4 cellular contexts compared by ENCODE assay signal in the genomic region with DNA sequence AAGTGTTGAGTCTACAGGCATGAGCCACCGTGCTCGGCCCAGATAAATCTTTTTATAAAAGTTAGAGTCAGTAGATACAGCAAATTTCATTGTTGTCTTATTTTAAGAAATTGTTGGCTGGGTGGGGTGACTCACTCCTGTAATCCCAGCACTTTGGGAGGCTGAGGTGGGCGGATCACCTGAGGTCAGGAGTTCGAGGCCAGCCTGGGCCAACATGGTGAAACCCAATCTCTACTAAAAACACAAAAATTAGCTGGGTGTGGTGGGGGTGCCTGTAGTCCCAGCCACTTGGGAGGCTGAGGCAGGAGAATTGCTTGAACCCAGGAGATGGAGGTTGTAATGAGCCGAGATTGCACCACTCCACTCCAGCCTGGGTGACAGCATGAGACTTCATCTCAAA. TPM values are rescaled to one million over a fixed set of nuclear protein-coding genes. Genes with fewer than 3 reads are reported as not detected.
"Had no signal": no experiment of that assay in that cellular context is flagged by ENCODE, and none has a peak within 500 bp of the region (broad histone marks: within the 10 kb centered on the region; RNA-seq: fewer than 3 reads in every experiment).

No MANE protein-coding gene starts in this region.

RNA-seq across cellular contexts. Expression of gene ZBTB12, which starts 6.4 kb away (rescaled TPM):
- polyA plus RNA-seq: naive thymus-derived CD8-positive, alpha-beta T cell had no signal

RNA-seq across cellular contexts. Expression of gene C2, which starts 19.3 kb away (rescaled TPM):
- total RNA-seq: pulmonary artery endothelial cell had no signal
- polyA plus RNA-seq: mammary epithelial cell; naive thymus-derived CD8-positive, alpha-beta T cell had no signal

RNA-seq across cellular contexts. Expression of gene SLC44A4, which starts 29.5 kb away (rescaled TPM):
- total RNA-seq: mammary epithelial cell; naive thymus-derived CD8-positive, alpha-beta T cell; osteocyte had no signal
- polyA plus RNA-seq: mammary epithelial cell; naive thymus-derived CD8-positive, alpha-beta T cell had no signal
